ENCODE assay signal across 17 cellular contexts in genomic region chr18:65214456-65214855, GRCh38.
"Had no signal": no experiment of that assay in that cellular context is flagged by ENCODE, and none has a peak within 500 bp of the region (broad histone marks: within the 10 kb centered on the region; RNA-seq: fewer than 3 reads in every experiment).

No MANE protein-coding gene starts in this region.

- H3K27me3 ChIP-seq: colonic mucosa, esophagus muscularis mucosa, foreskin keratinocyte, gastrocnemius medialis, heart right ventricle, left lung had no signal

- H3K4me3 ChIP-seq: colonic mucosa, esophagus muscularis mucosa, gastrocnemius medialis, heart right ventricle, left lung, lower lobe of right lung, mucosa of descending colon had no signal

- ATAC-seq: foreskin keratinocyte, gastrocnemius medialis, heart right ventricle, left cardiac atrium, left lung, left ventricle myocardium superior, lower lobe of right lung, mucosa of descending colon had no signal

- H3K36me3 ChIP-seq: colonic mucosa, esophagus muscularis mucosa, gastrocnemius medialis, heart right ventricle, left lung, lower lobe of right lung had no signal

- H3K27ac ChIP-seq: colonic mucosa, esophagus muscularis mucosa, foreskin keratinocyte, gastrocnemius medialis, heart right ventricle, left lung, lower lobe of right lung had no signal

- DNase-seq: colonic mucosa; cortex of kidney; effector memory CD4-positive, alpha-beta T cell; foreskin keratinocyte; gastrocnemius medialis; glutamatergic neuron; head of caudate nucleus; heart right ventricle; hippocampal formation; left cardiac atrium; left lung; left ventricle myocardium superior; lower lobe of right lung; mesenchymal stem cell; mucosa of descending colon; naive B cell had no signal

- H3K9me3 ChIP-seq: colonic mucosa, esophagus muscularis mucosa, gastrocnemius medialis, heart right ventricle, left lung, lower lobe of right lung, mucosa of descending colon had no signal

- H3K4me1 ChIP-seq: colonic mucosa, esophagus muscularis mucosa, gastrocnemius medialis, heart right ventricle, left lung, lower lobe of right lung had no signal
